14 cellular contexts compared by ENCODE assay signal in genomic region chr14:22497671-22498093, GRCh38.
DNase-seq lines count a peak whose midpoint lies in the region; ATAC-seq, FAIRE-seq and TF ChIP-seq lines count a peak whose summit lies in the region.
"Had no signal": no experiment of that assay in that cellular context is flagged by ENCODE, and none has a peak within 500 bp of the region (broad histone marks: within the 10 kb centered on the region; RNA-seq: fewer than 3 reads in every experiment).

No MANE protein-coding gene starts in this region.

- H3K4me1 Mint-ChIP-seq in CD8-positive, alpha-beta T cell (ENCODE audit: low read depth): peaks cover 51% of the 10 kb centered on the region
- peaks cover 21% of the 10 kb centered on the region for H3K4me1 Mint-ChIP-seq in activated CD8-positive, alpha-beta T cell treated with anti-CD3 and anti-CD28 coated beads, Interleukin-2, amount 10 ng/mL, durations not matched to agents 7 days and 5 days (ENCODE audit: low read depth)

- no peak for ATAC-seq in CD8-positive, alpha-beta T cell
- ATAC-seq in activated CD8-positive, alpha-beta T cell treated with anti-CD3 and anti-CD28 coated beads, Interleukin-2, amount 10 ng/mL, durations not matched to agents 7 days and 5 days: no peak
- ATAC-seq in HG03045 (IDR thresholded peaks at IDR 0.05; ENCODE audit: unreplicated experiment): no peak

- H3K4me1 ChIP-seq in CD8-positive, alpha-beta T cell (ENCODE audit: insufficient read depth, low read length): peaks cover 13% of the 10 kb centered on the region
- H3K4me1 ChIP-seq in mononuclear cell (ENCODE audit: insufficient read depth, low read length): peaks cover 18% of the 10 kb centered on the region
- H3K4me1 ChIP-seq: transverse colon had no signal

- TF ChIP-seq CTCF in CD8-positive, alpha-beta T cell (IDR thresholded peaks at IDR 0.05): no peak

- H3K9me3 ChIP-seq in CD8-positive, alpha-beta T cell (ENCODE audit: low read length): no peaks in the 10 kb centered on the region
- no peaks in the 10 kb centered on the region for H3K9me3 ChIP-seq in mononuclear cell (ENCODE audit: low read depth, low read length)
- H3K9me3 ChIP-seq: neutrophil, transverse colon had no signal

- H3K36me3 ChIP-seq in CD8-positive, alpha-beta T cell (ENCODE audit: insufficient read depth, low read length): peaks cover 8% of the 10 kb centered on the region
- H3K36me3 ChIP-seq: neutrophil, transverse colon had no signal

- peak overlapping the region; percentile 84 for H3K4me3 Mint-ChIP-seq in CD8-positive, alpha-beta T cell
- peak overlapping the region; percentile 86 for H3K4me3 Mint-ChIP-seq in activated CD8-positive, alpha-beta T cell treated with anti-CD3 and anti-CD28 coated beads, Interleukin-2, amount 10 ng/mL, durations not matched to agents 7 days and 5 days
- H3K4me3 Mint-ChIP-seq: HFFc6 had no signal

- DNase-seq in CD8-positive, alpha-beta T cell: no peak
- no peak for DNase-seq in GM18507 (ENCODE audit: extremely low spot score, insufficient read length, low read depth)
- DNase-seq in activated CD8-positive, alpha-beta T cell treated with anti-CD3 and anti-CD28 coated beads, Interleukin-2, amount 10 ng/mL, durations not matched to agents 7 days and 5 days: no peak
- DNase-seq in NOMO-1 (lab: John Stamatoyannopoulos, UW; ENCODE audit: unreplicated experiment in 2 of 2): no peak
- DNase-seq in activated CD4-positive, CD25-positive, alpha-beta regulatory T cell treated with anti-CD3 and anti-CD28 coated beads, Interleukin-2, amount 50 U/mL, for 72 hours: no peak
- no peak for DNase-seq in SIG-M5 (lab: John Stamatoyannopoulos, UW)
- DNase-seq: central memory CD4-positive, alpha-beta T cell; HFFc6; NCI-H1417 treated with DMSO at 0.1 percent for 48 hours; NCI-H524 treated with DMSO at 0.1 percent for 48 hours; transverse colon had no signal

- peak overlapping the region; percentile 54 for H3K4me3 ChIP-seq in CD8-positive, alpha-beta T cell (ENCODE audit: low read depth, low read length)
- H3K4me3 ChIP-seq in mononuclear cell (ENCODE audit: low read length): peak overlapping the region; percentile 18
- H3K4me3 ChIP-seq: transverse colon had no signal

- H3K27me3 ChIP-seq in CD8-positive, alpha-beta T cell (ENCODE audit: insufficient read depth, low read length): no peaks in the 10 kb centered on the region
- no peaks in the 10 kb centered on the region for H3K27me3 ChIP-seq in mononuclear cell (ENCODE audit: insufficient read depth, low read length)
- H3K27me3 ChIP-seq: transverse colon had no signal

- peak overlapping the region; percentile 38 for H3K27ac ChIP-seq in CD8-positive, alpha-beta T cell (ENCODE audit: low read depth, low read length)
- H3K27ac ChIP-seq: neutrophil had no signal

- peak overlapping the region; percentile 99 for H3K27ac Mint-ChIP-seq in CD8-positive, alpha-beta T cell
- peak overlapping the region; percentile 93 for H3K27ac Mint-ChIP-seq in activated CD8-positive, alpha-beta T cell treated with anti-CD3 and anti-CD28 coated beads, Interleukin-2, amount 10 ng/mL, durations not matched to agents 7 days and 5 days
- H3K27ac Mint-ChIP-seq: HFFc6 had no signal

- no peaks in the 10 kb centered on the region for H3K27me3 Mint-ChIP-seq in CD8-positive, alpha-beta T cell (ENCODE audit: low read depth)
- H3K27me3 Mint-ChIP-seq in activated CD8-positive, alpha-beta T cell treated with anti-CD3 and anti-CD28 coated beads, Interleukin-2, amount 10 ng/mL, durations not matched to agents 7 days and 5 days (ENCODE audit: low read depth): no peaks in the 10 kb centered on the region

- H3K9me3 Mint-ChIP-seq in CD8-positive, alpha-beta T cell: no peaks in the 10 kb centered on the region
- H3K9me3 Mint-ChIP-seq in activated CD8-positive, alpha-beta T cell treated with anti-CD3 and anti-CD28 coated beads, Interleukin-2, amount 10 ng/mL, durations not matched to agents 7 days and 5 days (ENCODE audit: insufficient read depth): no peaks in the 10 kb centered on the region
- H3K9me3 Mint-ChIP-seq: HFFc6 had no signal

- CTCF ChIA-PET in CD8-positive, alpha-beta T cell (lab: Charles Lee): interaction anchor here (0.8 to 3.9 kb wide), 6 partner anchors 9 to 73 kb away, joined by 3 to 16 read pairs (median 4); no protein-coding TSS in a partner anchor
- CTCF ChIA-PET in activated CD8-positive, alpha-beta T cell treated with anti-CD3 and anti-CD28 coated beads, Interleukin-2, amount 10 ng/mL, durations not matched to agents 7 days and 5 days (lab: Charles Lee): interaction anchor here (0.7 to 4.4 kb wide), 9 partner anchors 10 to 335 kb away, joined by 3 to 20 read pairs (median 4); no protein-coding TSS in a partner anchor

- H3K36me3 Mint-ChIP-seq in CD8-positive, alpha-beta T cell: peaks cover 75% of the 10 kb centered on the region
- H3K36me3 Mint-ChIP-seq in activated CD8-positive, alpha-beta T cell treated with anti-CD3 and anti-CD28 coated beads, Interleukin-2, amount 10 ng/mL, durations not matched to agents 7 days and 5 days (ENCODE audit: low read depth): peaks cover 99% of the 10 kb centered on the region

- POLR2A ChIA-PET in CD8-positive, alpha-beta T cell (lab: Charles Lee): interaction anchor here (0.9 to 26.7 kb wide), 9 partner anchors 8 to 72 kb away, joined by 3 to 472 read pairs (median 5); no protein-coding TSS in a partner anchor
- POLR2A ChIA-PET in activated CD8-positive, alpha-beta T cell treated with anti-CD3 and anti-CD28 coated beads, Interleukin-2, amount 10 ng/mL, durations not matched to agents 7 days and 5 days (lab: Charles Lee): interaction anchor here (1.0 to 28.1 kb wide), 8 partner anchors 10 to 519 kb away, joined by 3 to 904 read pairs (median 4); no protein-coding TSS in a partner anchor

- FAIRE-seq in GM18507 (lab: Jason Lieb, UNC): peak; percentile 18

- intact Hi-C loops in CD8-positive, alpha-beta T cell (cut with DNase I, micrococcal nuclease): loop anchor here (2.0 to 10.0 kb wide), 3 partner anchors 193 to 657 kb away; no protein-coding TSS in a partner anchor
